In the genomic region with DNA sequence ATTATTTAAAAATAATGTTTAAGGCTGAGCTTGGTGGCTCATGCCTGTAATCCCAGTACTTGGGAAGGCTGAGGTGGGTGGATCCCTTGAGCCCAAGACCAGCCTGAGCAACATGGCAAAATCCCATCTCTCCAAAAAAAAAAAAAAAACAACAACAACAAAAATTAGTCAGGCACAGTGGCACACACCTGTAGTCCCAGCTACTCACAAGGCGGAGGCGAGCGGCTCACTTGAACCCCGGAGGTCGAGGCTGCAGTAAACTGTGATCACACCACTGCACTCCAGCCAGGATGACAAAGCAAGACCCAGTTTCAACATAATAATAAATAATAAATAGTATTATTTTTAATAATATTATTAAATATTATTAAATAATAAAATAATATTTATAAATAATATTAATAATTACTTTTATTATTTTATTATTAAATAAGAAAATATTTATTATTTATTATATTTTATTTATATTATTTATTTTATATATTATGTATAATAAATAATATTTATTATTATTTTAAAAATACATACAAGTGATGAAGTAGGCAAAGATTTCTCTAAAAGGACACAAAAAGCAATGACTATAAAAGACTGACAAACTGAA, we compare ENCODE assay signal across 1 cellular context.
TF ChIP-seq lines count a peak whose summit lies in the region.

No MANE protein-coding gene starts in this region.

TF ChIP-seq in K562, 482 proteins besides CTCF, POLR2A, EP300 and RAD21:
- no peak for TF ChIP-seq POLR2G (IDR thresholded peaks at IDR 0.05; ENCODE audit: low read depth, low read length)
- no peak for TF ChIP-seq YBX1 (IDR thresholded peaks at IDR 0.05)
- TF ChIP-seq ZNF444 (CRISPR knock-in tag; IDR thresholded peaks at IDR 0.05) = no peak
- no peak for TF ChIP-seq TCF7L2 (IDR thresholded peaks at IDR 0.05; ENCODE audit: low read depth, low read length)
- TF ChIP-seq RBFOX2 (IDR thresholded peaks at IDR 0.05; ENCODE audit: low read depth, low read length) = no peak
- TF ChIP-seq, protein P1, sequence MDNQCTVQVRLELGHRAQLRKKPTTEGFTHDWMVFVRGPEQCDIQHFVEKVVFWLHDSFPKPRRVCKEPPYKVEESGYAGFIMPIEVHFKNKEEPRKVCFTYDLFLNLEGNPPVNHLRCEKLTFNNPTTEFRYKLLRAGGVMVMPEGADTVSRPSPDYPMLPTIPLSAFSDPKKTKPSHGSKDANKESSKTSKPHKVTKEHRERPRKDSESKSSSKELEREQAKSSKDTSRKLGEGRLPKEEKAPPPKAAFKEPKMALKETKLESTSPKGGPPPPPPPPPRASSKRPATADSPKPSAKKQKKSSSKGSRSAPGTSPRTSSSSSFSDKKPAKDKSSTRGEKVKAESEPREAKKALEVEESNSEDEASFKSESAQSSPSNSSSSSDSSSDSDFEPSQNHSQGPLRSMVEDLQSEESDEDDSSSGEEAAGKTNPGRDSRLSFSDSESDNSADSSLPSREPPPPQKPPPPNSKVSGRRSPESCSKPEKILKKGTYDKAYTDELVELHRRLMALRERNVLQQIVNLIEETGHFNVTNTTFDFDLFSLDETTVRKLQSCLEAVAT (IDR thresholded peaks at IDR 0.05) = peak; percentile 51 to 81; a peak in 3 of 4 replicates
- TF ChIP-seq HMGN3 (IDR thresholded peaks at IDR 0.05; ENCODE audit: borderline replicate concordance, extremely low read depth, insufficient read length, low read depth, low read length) = no peak
- no peak for TF ChIP-seq SMAD4 (CRISPR knock-in tag; conservative IDR thresholded peaks at IDR 0.05)
- TF ChIP-seq HSF4 (CRISPR knock-in tag; IDR thresholded peaks at IDR 0.05; ENCODE audit: borderline replicate concordance) = no peak
- TF ChIP-seq, protein P2, sequence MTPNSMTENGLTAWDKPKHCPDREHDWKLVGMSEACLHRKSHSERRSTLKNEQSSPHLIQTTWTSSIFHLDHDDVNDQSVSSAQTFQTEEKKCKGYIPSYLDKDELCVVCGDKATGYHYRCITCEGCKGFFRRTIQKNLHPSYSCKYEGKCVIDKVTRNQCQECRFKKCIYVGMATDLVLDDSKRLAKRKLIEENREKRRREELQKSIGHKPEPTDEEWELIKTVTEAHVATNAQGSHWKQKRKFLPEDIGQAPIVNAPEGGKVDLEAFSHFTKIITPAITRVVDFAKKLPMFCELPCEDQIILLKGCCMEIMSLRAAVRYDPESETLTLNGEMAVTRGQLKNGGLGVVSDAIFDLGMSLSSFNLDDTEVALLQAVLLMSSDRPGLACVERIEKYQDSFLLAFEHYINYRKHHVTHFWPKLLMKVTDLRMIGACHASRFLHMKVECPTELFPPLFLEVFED (CRISPR knock-in tag; conservative IDR thresholded peaks at IDR 0.05) = no peak
- peak; percentile 59; the same call in 1 of the 2 replicates for TF ChIP-seq ZNF274 (IDR thresholded peaks at IDR 0.05; ENCODE audit: borderline replicate concordance, low read depth, low read length)
- no peak for TF ChIP-seq NR2C2 (CRISPR knock-in tag; IDR thresholded peaks at IDR 0.05)
- no peak for TF ChIP-seq NR2C2 (tag; IDR thresholded peaks at IDR 0.05)
- TF ChIP-seq FOXK2 (conservative IDR thresholded peaks at IDR 0.05 in 1 of 2, IDR thresholded peaks at IDR 0.05 in 1 of 2; ENCODE audit: low read depth in 2 of 2) = 0 out of 4 replicates have a peak, but pooled peaks of 1 of the 2 experiments have one; percentile 9
- no peak for TF ChIP-seq GABPB2 (CRISPR knock-in tag; conservative IDR thresholded peaks at IDR 0.05)
- TF ChIP-seq ZKSCAN1 (IDR thresholded peaks at IDR 0.05; ENCODE audit: low read depth, low read length) = no peak
- TF ChIP-seq DNMT1 (IDR thresholded peaks at IDR 0.05) = no peak
- TF ChIP-seq DMBX1 (CRISPR knock-in tag; IDR thresholded peaks at IDR 0.05; ENCODE audit: borderline replicate concordance) = 0 out of 2 replicates have a peak, but pooled peaks have one; percentile 13
- TF ChIP-seq POLR2H (tag; IDR thresholded peaks at IDR 0.05; ENCODE audit: low read depth) = no peak
- no peak for TF ChIP-seq TAF7 (tag; IDR thresholded peaks at IDR 0.05)
- no peak for TF ChIP-seq MYNN (IDR thresholded peaks at IDR 0.05)
- no peak for TF ChIP-seq MYNN (CRISPR knock-in tag; IDR thresholded peaks at IDR 0.05)
- no peak for TF ChIP-seq ARNT (IDR thresholded peaks at IDR 0.05)
- TF ChIP-seq SMC3 (conservative IDR thresholded peaks at IDR 0.05; ENCODE audit: insufficient read depth, low read depth, low read length) = no peak
- TF ChIP-seq ETV6 (IDR thresholded peaks at IDR 0.05; ENCODE audit: borderline replicate concordance in 1 of 2, low read depth in 2 of 2, low read length in 1 of 2) = no peak
- no peak for TF ChIP-seq ETV6 (CRISPR knock-in tag; IDR thresholded peaks at IDR 0.05; ENCODE audit: borderline replicate concordance)
- no peak for TF ChIP-seq RBM15 (IDR thresholded peaks at IDR 0.05; ENCODE audit: insufficient read depth, low read length)
- no peak for TF ChIP-seq NR2C1 (IDR thresholded peaks at IDR 0.05)
- TF ChIP-seq NR2C1 (tag; IDR thresholded peaks at IDR 0.05) = no peak
- TF ChIP-seq ZNF436 (CRISPR knock-in tag; IDR thresholded peaks at IDR 0.05) = no peak
- TF ChIP-seq, protein P3, sequence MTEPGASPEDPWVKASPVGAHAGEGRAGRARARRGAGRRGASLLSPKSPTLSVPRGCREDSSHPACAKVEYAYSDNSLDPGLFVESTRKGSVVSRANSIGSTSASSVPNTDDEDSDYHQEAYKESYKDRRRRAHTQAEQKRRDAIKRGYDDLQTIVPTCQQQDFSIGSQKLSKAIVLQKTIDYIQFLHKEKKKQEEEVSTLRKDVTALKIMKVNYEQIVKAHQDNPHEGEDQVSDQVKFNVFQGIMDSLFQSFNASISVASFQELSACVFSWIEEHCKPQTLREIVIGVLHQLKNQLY (CRISPR knock-in tag; conservative IDR thresholded peaks at IDR 0.05) = no peak
- TF ChIP-seq DACH1 (IDR thresholded peaks at IDR 0.05; ENCODE audit: partially characterized antibody) = peak; percentile 19
- no peak for TF ChIP-seq ELF2 (CRISPR knock-in tag; IDR thresholded peaks at IDR 0.05)
- no peak for TF ChIP-seq SMAD3 (CRISPR knock-in tag; conservative IDR thresholded peaks at IDR 0.05)
- TF ChIP-seq, protein P4, sequence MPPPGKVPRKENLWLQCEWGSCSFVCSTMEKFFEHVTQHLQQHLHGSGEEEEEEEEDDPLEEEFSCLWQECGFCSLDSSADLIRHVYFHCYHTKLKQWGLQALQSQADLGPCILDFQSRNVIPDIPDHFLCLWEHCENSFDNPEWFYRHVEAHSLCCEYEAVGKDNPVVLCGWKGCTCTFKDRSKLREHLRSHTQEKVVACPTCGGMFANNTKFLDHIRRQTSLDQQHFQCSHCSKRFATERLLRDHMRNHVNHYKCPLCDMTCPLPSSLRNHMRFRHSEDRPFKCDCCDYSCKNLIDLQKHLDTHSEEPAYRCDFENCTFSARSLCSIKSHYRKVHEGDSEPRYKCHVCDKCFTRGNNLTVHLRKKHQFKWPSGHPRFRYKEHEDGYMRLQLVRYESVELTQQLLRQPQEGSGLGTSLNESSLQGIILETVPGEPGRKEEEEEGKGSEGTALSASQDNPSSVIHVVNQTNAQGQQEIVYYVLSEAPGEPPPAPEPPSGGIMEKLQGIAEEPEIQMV (tag; conservative IDR thresholded peaks at IDR 0.05; ENCODE audit: low read depth) = 0 out of 2 replicates have a peak, but pooled peaks have one; percentile 43
- TF ChIP-seq POU5F1 (IDR thresholded peaks at IDR 0.05; ENCODE audit: borderline replicate concordance, low read depth, low read length, partially characterized antibody) = no peak
- no peak for TF ChIP-seq GATAD2A (IDR thresholded peaks at IDR 0.05)
- TF ChIP-seq, protein P5, sequence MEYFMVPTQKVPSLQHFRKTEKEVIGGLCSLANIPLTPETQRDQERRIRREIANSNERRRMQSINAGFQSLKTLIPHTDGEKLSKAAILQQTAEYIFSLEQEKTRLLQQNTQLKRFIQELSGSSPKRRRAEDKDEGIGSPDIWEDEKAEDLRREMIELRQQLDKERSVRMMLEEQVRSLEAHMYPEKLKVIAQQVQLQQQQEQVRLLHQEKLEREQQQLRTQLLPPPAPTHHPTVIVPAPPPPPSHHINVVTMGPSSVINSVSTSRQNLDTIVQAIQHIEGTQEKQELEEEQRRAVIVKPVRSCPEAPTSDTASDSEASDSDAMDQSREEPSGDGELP (CRISPR knock-in tag; IDR thresholded peaks at IDR 0.05; ENCODE audit: borderline replicate concordance) = 0 out of 2 replicates have a peak, but pooled peaks have one; percentile 26
- TF ChIP-seq YY1 (IDR thresholded peaks at IDR 0.05; ENCODE audit: borderline replicate concordance in 1 of 3, control insufficient read depth in 1 of 3, extremely low read depth in 1 of 3, insufficient read depth in 3 of 3, insufficient read length in 1 of 3, insufficient replicate concordance in 2 of 3, low read depth in 1 of 3, low read length in 2 of 3) = no peak
- TF ChIP-seq ADNP (tag; IDR thresholded peaks at IDR 0.05) = no peak
- TF ChIP-seq FUS (optimal IDR thresholded peaks at IDR 0.05; ENCODE audit: low read depth, low read length) = no peak
- TF ChIP-seq EP400 (IDR thresholded peaks at IDR 0.05) = no peak
- TF ChIP-seq SAFB (IDR thresholded peaks at IDR 0.05; ENCODE audit: borderline replicate concordance, low read depth, low read length) = no peak
- no peak for TF ChIP-seq ZNF79 (CRISPR knock-in tag; IDR thresholded peaks at IDR 0.05; ENCODE audit: low read depth)
- 0 out of 2 replicates have a peak, but pooled peaks have one; percentile 16 for TF ChIP-seq HDGF (IDR thresholded peaks at IDR 0.05)
- TF ChIP-seq PHB (CRISPR knock-in tag; IDR thresholded peaks at IDR 0.05) = no peak
- TF ChIP-seq ZNF282 (CRISPR knock-in tag; IDR thresholded peaks at IDR 0.05) = no peak
- TF ChIP-seq CEBPB (tag; IDR thresholded peaks at IDR 0.05) = no peak
- TF ChIP-seq, protein P6, sequence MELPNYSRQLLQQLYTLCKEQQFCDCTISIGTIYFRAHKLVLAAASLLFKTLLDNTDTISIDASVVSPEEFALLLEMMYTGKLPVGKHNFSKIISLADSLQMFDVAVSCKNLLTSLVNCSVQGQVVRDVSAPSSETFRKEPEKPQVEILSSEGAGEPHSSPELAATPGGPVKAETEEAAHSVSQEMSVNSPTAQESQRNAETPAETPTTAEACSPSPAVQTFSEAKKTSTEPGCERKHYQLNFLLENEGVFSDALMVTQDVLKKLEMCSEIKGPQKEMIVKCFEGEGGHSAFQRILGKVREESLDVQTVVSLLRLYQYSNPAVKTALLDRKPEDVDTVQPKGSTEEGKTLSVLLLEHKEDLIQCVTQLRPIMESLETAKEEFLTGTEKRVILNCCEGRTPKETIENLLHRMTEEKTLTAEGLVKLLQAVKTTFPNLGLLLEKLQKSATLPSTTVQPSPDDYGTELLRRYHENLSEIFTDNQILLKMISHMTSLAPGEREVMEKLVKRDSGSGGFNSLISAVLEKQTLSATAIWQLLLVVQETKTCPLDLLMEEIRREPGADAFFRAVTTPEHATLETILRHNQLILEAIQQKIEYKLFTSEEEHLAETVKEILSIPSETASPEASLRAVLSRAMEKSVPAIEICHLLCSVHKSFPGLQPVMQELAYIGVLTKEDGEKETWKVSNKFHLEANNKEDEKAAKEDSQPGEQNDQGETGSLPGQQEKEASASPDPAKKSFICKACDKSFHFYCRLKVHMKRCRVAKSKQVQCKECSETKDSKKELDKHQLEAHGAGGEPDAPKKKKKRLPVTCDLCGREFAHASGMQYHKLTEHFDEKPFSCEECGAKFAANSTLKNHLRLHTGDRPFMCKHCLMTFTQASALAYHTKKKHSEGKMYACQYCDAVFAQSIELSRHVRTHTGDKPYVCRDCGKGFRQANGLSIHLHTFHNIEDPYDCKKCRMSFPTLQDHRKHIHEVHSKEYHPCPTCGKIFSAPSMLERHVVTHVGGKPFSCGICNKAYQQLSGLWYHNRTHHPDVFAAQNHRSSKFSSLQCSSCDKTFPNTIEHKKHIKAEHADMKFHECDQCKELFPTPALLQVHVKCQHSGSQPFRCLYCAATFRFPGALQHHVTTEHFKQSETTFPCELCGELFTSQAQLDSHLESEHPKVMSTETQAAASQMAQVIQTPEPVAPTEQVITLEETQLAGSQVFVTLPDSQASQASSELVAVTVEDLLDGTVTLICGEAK (IDR thresholded peaks at IDR 0.05) = no peak; the same call in 1 of the 2 replicates
- TF ChIP-seq, protein P6 (CRISPR knock-in tag; IDR thresholded peaks at IDR 0.05) = no peak
- no peak for TF ChIP-seq HNRNPL (IDR thresholded peaks at IDR 0.05; ENCODE audit: low read depth, low read length)
- no peak for TF ChIP-seq ZSCAN32 (CRISPR knock-in tag; IDR thresholded peaks at IDR 0.05)
